ENCODE assay signal across 15 cellular contexts in genomic region chr10:95346715-95347401, GRCh38. TPM values are rescaled to one million over a fixed set of nuclear protein-coding genes. Genes with fewer than 3 reads are reported as not detected.
DNase-seq lines count a peak whose midpoint lies in the region; ATAC-seq, FAIRE-seq and TF ChIP-seq lines count a peak whose summit lies in the region.
"Had no signal": no experiment of that assay in that cellular context is flagged by ENCODE, and none has a peak within 500 bp of the region (broad histone marks: within the 10 kb centered on the region; RNA-seq: fewer than 3 reads in every experiment).

No MANE protein-coding gene starts in this region.

- peaks cover 14% of the 10 kb centered on the region for H3K4me1 Mint-ChIP-seq in astrocyte (ENCODE audit: low read depth, unreplicated experiment)
- H3K4me1 Mint-ChIP-seq: CD4-positive, alpha-beta memory T cell had no signal

- H3K27ac Mint-ChIP-seq in astrocyte (ENCODE audit: unreplicated experiment) = peak overlapping the region; percentile 21
- H3K27ac Mint-ChIP-seq: CD4-positive, alpha-beta memory T cell; nephron progenitor cell had no signal

- no peaks in the 10 kb centered on the region for H3K4me1 ChIP-seq in astrocyte (ENCODE audit: insufficient read depth, low read length)

- peak overlapping the region; percentile 0 for H3K4me2 ChIP-seq in astrocyte (ENCODE audit: low read length)

- peak; percentile 64 for DNase-seq in HT1080 (ENCODE audit: low read depth)
- DNase-seq in astrocyte (ENCODE audit: low read depth) = no peak
- DNase-seq in iPS-NIHi7 (ENCODE audit: extremely low spot score) = peak; percentile 65
- peak; percentile 67 for DNase-seq in urothelium cell line (ENCODE audit: low spot score)
- DNase-seq in stimulated activated naive CD8-positive, alpha-beta T cell treated with anti-CD3 and anti-CD28 coated beads, Interleukin-15, Interleukin-2, amounts not matched to agents 100 U/mL and 50 U/mL, for 24 hours = no peak
- DNase-seq in MG63 = no peak
- no peak for DNase-seq in posterior cingulate gyrus
- DNase-seq: CD4-positive, alpha-beta memory T cell; glutamatergic neuron; lower lobe of right lung; MV-4-11; nephron progenitor cell; stimulated activated naive CD4-positive, alpha-beta T cell had no signal

- no peak overlapping the region for H3K9ac ChIP-seq in astrocyte (ENCODE audit: low read length)

- no peak for ATAC-seq in stimulated activated naive CD8-positive, alpha-beta T cell treated with anti-CD3 and anti-CD28 coated beads, Interleukin-15, Interleukin-2, amounts not matched to agents 100 U/mL and 50 U/mL, for 24 hours
- ATAC-seq: lower lobe of right lung had no signal

- H3K27me3 ChIP-seq in astrocyte (ENCODE audit: insufficient read depth, low read length) = no peaks in the 10 kb centered on the region
- no peaks in the 10 kb centered on the region for H3K27me3 ChIP-seq in MG63
- H3K27me3 ChIP-seq: breast epithelium had no signal

- H3K79me2 ChIP-seq in astrocyte (ENCODE audit: insufficient read depth, low read length) = no peaks in the 10 kb centered on the region

- TF ChIP-seq CTCF in astrocyte (IDR thresholded peaks at IDR 0.05; ENCODE audit: insufficient read depth, low read depth, low read length) = no peak

- no peak overlapping the region for H3K4me3 ChIP-seq in astrocyte (ENCODE audit: insufficient read depth, low read depth, low read length)
- no peak overlapping the region for H3K4me3 ChIP-seq in MG63
- H3K4me3 ChIP-seq: breast epithelium, lower lobe of right lung had no signal

- no peak overlapping the region for H3K4me3 Mint-ChIP-seq in astrocyte (ENCODE audit: unreplicated experiment)
- H3K4me3 Mint-ChIP-seq: CD4-positive, alpha-beta memory T cell; nephron progenitor cell had no signal

- H3K27me3 Mint-ChIP-seq in astrocyte (ENCODE audit: low read depth, unreplicated experiment) = no peaks in the 10 kb centered on the region

- H3K9me3 ChIP-seq in astrocyte (ENCODE audit: insufficient read depth, low read depth, low read length) = no peaks in the 10 kb centered on the region
- no peaks in the 10 kb centered on the region for H3K9me3 ChIP-seq in MG63
- H3K9me3 ChIP-seq: breast epithelium, lower lobe of right lung had no signal

- H3K36me3 ChIP-seq in astrocyte (ENCODE audit: insufficient read depth, low read length) = no peaks in the 10 kb centered on the region
- H3K36me3 ChIP-seq in MG63 = no peaks in the 10 kb centered on the region
- H3K36me3 ChIP-seq: breast epithelium had no signal

- peaks cover 2% of the 10 kb centered on the region for H3K36me3 Mint-ChIP-seq in astrocyte (ENCODE audit: low read depth, unreplicated experiment)
- H3K36me3 Mint-ChIP-seq: CD4-positive, alpha-beta memory T cell had no signal

- no peak overlapping the region for H2AFZ ChIP-seq in astrocyte (ENCODE audit: low read depth, low read length)

- no peaks in the 10 kb centered on the region for H4K20me1 ChIP-seq in astrocyte (ENCODE audit: insufficient read depth, low read length)

- H3K27ac ChIP-seq in astrocyte (ENCODE audit: low read depth, low read length) = no peak overlapping the region
- H3K27ac ChIP-seq: breast epithelium, lower lobe of right lung, VCaP had no signal

- no peaks in the 10 kb centered on the region for H3K9me3 Mint-ChIP-seq in astrocyte (ENCODE audit: unreplicated experiment)
- H3K9me3 Mint-ChIP-seq: nephron progenitor cell had no signal

- intact Hi-C loops in posterior cingulate gyrus (cut with DNase I) = no loop called here

- FAIRE-seq in astrocyte (lab: Jason Lieb, UNC) = no peak
- no peak for FAIRE-seq in urothelium cell line (lab: Jason Lieb, UNC)

RNA-seq across cellular contexts. Expression of gene PDLIM1, which starts 56.1 kb away (rescaled TPM):
- 11.4 and 17.9 TPM in 2 replicates for total RNA-seq in HT1080 (2014; rRNA removed; shearing (Covaris generic))
- polyA plus RNA-seq in HT1080 (2015; cell fraction: cytosol; rRNA removed) = 80.7 and 84.4 TPM in 2 replicates
- polyA plus RNA-seq in HT1080 (2015; cell fraction: nucleus; rRNA removed) = 36.5 and 45.3 TPM in 2 replicates
- total RNA-seq in astrocyte = 316 and 320 TPM in 2 replicates
- 3.5 and 6.2 TPM in 2 replicates for total RNA-seq in MG63 (2014; rRNA removed; shearing (Covaris generic); ENCODE audit: low replicate concordance)

Comparison
In these comparisons a context has a peak if more than half of its experiments do, and no peak if none do; other contexts are left out.
1. DNase-seq: peak in HT1080 (single experiment), iPS-NIHi7 (single experiment) and urothelium cell line (single experiment); none in astrocyte (single experiment), stimulated activated naive CD8-positive, alpha-beta T cell treated with anti-CD3 and anti-CD28 coated beads, Interleukin-15, Interleukin-2, amounts not matched to agents 100 U/mL and 50 U/mL, for 24 hours (single experiment), MG63 (single experiment) and posterior cingulate gyrus (0 of 10).
2. RNA of gene PDLIM1, which starts 56.1 kb away (total RNA-seq): 316 to 320 TPM in astrocyte; 11.4 to 17.9 TPM in HT1080 and 3.5 to 6.2 TPM in MG63; every median in the first group is over 10 times any median in the second.